8 cellular contexts compared by ENCODE assay signal in genomic region chr20:62972270-62973032, GRCh38.
DNase-seq lines count a peak whose midpoint lies in the region; ATAC-seq lines count a peak whose summit lies in the region.

No MANE protein-coding gene starts in this region.

- peak; percentile 75 for DNase-seq in DMS79 treated with DMSO at 0.1 percent for 48 hours (lab: John Stamatoyannopoulos, UW)
- peak; percentile 70 to 93 for DNase-seq in HAP-1 (ENCODE audit: low spot score in 2 of 2)
- DNase-seq in NCI-H146 (lab: John Stamatoyannopoulos, UW): peak; percentile 82
- peak; percentile 62 for DNase-seq in T-helper 22 cell (ENCODE audit: low read depth)
- peak in 56 of 58 donors; percentile 14 to 87 (median 64) for DNase-seq in anterior cingulate cortex (lab: John Stamatoyannopoulos, UW)
- DNase-seq in hepatic stellate cell (ENCODE audit: low spot score): peak; percentile 96
- peak; percentile 89 for DNase-seq in retina

- no peak overlapping the region for H3K4me3 ChIP-seq in HAP-1

- peaks cover 42% of the 10 kb centered on the region for H3K27me3 ChIP-seq in HAP-1 (ENCODE audit: low read depth)

- H3K36me3 ChIP-seq in HAP-1 (replicated peaks): no peaks in the 10 kb centered on the region

- in situ Hi-C loops in HAP-1 (cut with MboI; ENCODE audit: low sequenced_read_pairs): no loop called here

- H3K4me1 ChIP-seq in HAP-1: no peaks in the 10 kb centered on the region

- no peak for ATAC-seq in GM21528 (IDR thresholded peaks at IDR 0.05; ENCODE audit: low FRiP score, unreplicated experiment)

- no peaks in the 10 kb centered on the region for H3K9me3 ChIP-seq in HAP-1
